Comparison of ENCODE assay signal across 12 cellular contexts in the genomic region with DNA sequence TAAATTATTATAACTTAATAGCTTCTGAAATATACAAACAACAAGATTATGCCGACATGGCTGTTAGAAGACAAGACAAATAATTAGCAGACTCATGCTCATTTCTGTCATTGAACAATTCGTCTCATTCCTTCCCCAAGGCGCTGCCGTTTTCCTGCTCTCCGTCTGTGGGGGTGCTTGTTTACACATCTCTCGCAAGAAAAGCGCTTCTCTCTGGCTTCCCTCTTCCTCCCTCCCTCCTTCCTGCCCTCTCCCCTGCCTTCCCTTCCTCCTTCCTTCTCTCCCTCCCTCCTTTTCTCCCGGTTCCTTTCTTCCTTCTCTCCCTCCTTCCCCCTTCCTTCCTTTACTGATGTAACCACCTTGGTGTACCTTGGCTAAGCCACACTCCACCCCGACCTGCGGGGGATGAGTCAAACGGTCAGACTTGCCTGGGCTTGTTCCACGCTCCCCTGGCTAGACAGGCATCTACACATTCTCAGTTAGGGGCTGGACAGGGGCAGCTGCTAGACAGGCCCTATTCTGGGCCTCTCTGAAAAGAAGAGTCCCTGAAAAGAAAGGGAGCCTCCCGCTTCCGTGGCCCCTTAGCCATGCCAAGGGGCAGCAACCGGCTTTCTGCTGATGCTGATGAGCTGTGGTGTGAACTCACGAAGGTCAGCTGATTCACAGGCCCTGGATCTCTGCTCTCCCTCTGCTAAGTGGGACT.
DNase-seq lines count a peak whose midpoint lies in the region; ATAC-seq, FAIRE-seq and TF ChIP-seq lines count a peak whose summit lies in the region.
"Had no signal": no experiment of that assay in that cellular context is flagged by ENCODE, and none has a peak within 500 bp of the region (broad histone marks: within the 10 kb centered on the region; RNA-seq: fewer than 3 reads in every experiment).

No MANE protein-coding gene starts in this region.

- H3K9me3 Mint-ChIP-seq in activated naive CD4-positive, alpha-beta T cell treated with anti-CD3 and anti-CD28 coated beads, Interleukin-2, amount 50 U/mL, for 72 hours: no peaks in the 10 kb centered on the region

- H3K4me1 ChIP-seq in urinary bladder (ENCODE audit: insufficient read depth) (peaks cover 2% of the 10 kb centered on the region), kidney (ENCODE audit: control insufficient read depth in 1 of 2, insufficient read depth in 1 of 2, low read depth in 1 of 2, low read length in 2 of 2) (no peaks in the 10 kb centered on the region)

- H3K27me3 ChIP-seq in WERI-Rb-1 (ENCODE audit: insufficient read depth, low read depth, severe bottlenecking): no peaks in the 10 kb centered on the region
- H3K27me3 ChIP-seq: vagina had no signal

- WGBS in urinary bladder: 27% methylated on average over 16 of the region's 16 CpGs

- peak overlapping the region; percentile 67 for H3K27ac ChIP-seq in WERI-Rb-1
- H3K27ac ChIP-seq in urinary bladder (ENCODE audit: low read depth): peak overlapping the region; percentile 11
- H3K27ac ChIP-seq in kidney (ENCODE audit: low read depth in 2 of 2, low read length in 2 of 2): no peak overlapping the region
- H3K27ac ChIP-seq: vagina had no signal

- no peak for FAIRE-seq in kidney (lab: Jason Lieb, UNC)

- H3K9ac ChIP-seq in kidney (ENCODE audit: low read length in 2 of 2): no peak overlapping the region

- H3K9me3 ChIP-seq in WERI-Rb-1 (ENCODE audit: severe bottlenecking) (peaks cover 3% of the 10 kb centered on the region), kidney (ENCODE audit: control insufficient read depth in 1 of 2, low read length in 2 of 2) (no peaks in the 10 kb centered on the region)
- H3K9me3 ChIP-seq: vagina had no signal

- peak in 1 of 2 donors; percentile 83 for ATAC-seq in activated naive CD4-positive, alpha-beta T cell treated with anti-CD3 and anti-CD28 coated beads, Interleukin-2, amount 50 U/mL, for 72 hours

- H3K36me3 ChIP-seq in WERI-Rb-1: no peaks in the 10 kb centered on the region
- no peaks in the 10 kb centered on the region for H3K36me3 ChIP-seq in urinary bladder (ENCODE audit: insufficient read depth)
- H3K36me3 ChIP-seq in kidney (ENCODE audit: control insufficient read depth in 1 of 2, insufficient read depth in 2 of 2, low read length in 2 of 2): no peaks in the 10 kb centered on the region
- H3K36me3 ChIP-seq: vagina had no signal

- intact Hi-C loops in kidney (cut with DNase I): no loop called here

- H3K4me3 ChIP-seq in WERI-Rb-1 (ENCODE audit: low read depth, low read length) (no peak overlapping the region), urinary bladder (ENCODE audit: low read depth, low read length) (no peak overlapping the region), kidney (ENCODE audit: low read length in 2 of 2) (no peak overlapping the region)
- H3K4me3 ChIP-seq: vagina had no signal

- TF ChIP-seq CTCF in WERI-Rb-1 (IDR thresholded peaks at IDR 0.05; ENCODE audit: low read depth, low read length) (no peak), kidney (IDR thresholded peaks at IDR 0.05; ENCODE audit: borderline replicate concordance, extremely low read depth, insufficient read depth) (no peak)

- DNase-seq in activated naive CD4-positive, alpha-beta T cell treated with anti-CD3 and anti-CD28 coated beads, Interleukin-2, amount 50 U/mL, for 72 hours (ENCODE audit: low spot score in 2 of 2): no peak
- no peak for DNase-seq in activated naive CD4-positive, alpha-beta T cell treated with Interleukin-2 at 50 U/mL for 16 hours
- DNase-seq in WERI-Rb-1 (peak; percentile 68), left kidney (ENCODE audit: low read depth, low spot score) (peak; percentile 77), medulla oblongata (ENCODE audit: extremely low spot score) (no peak), pons (ENCODE audit: low spot score) (no peak), kidney (no peak)
- DNase-seq: activated naive CD4-positive, alpha-beta T cell treated with anti-CD3 and anti-CD28 coated beads, Interleukin-2, amount 50 U/mL, for 16 hours; NCI-H774; stimulated activated CD4-positive, alpha-beta T cell treated with anti-CD3 and anti-CD28 coated beads, Interleukin-4, amount 100 ng/mL, for 24 hours had no signal

- peak overlapping the region; percentile 72 to 84 for H3K27ac Mint-ChIP-seq in activated naive CD4-positive, alpha-beta T cell treated with anti-CD3 and anti-CD28 coated beads, Interleukin-2, amount 50 U/mL, for 72 hours

- no peaks in the 10 kb centered on the region for H3K36me3 Mint-ChIP-seq in activated naive CD4-positive, alpha-beta T cell treated with anti-CD3 and anti-CD28 coated beads, Interleukin-2, amount 50 U/mL, for 72 hours

Comparison
In these comparisons a context has a peak if more than half of its experiments do, and no peak if none do; other contexts are left out.
1. DNase-seq: peak in WERI-Rb-1 (single experiment) and left kidney (single experiment); none in activated naive CD4-positive, alpha-beta T cell treated with anti-CD3 and anti-CD28 coated beads, Interleukin-2, amount 50 U/mL, for 72 hours (0 of 2), activated naive CD4-positive, alpha-beta T cell treated with Interleukin-2 at 50 U/mL for 16 hours (single experiment), medulla oblongata (single experiment), pons (single experiment) and kidney (single experiment).
2. H3K27ac ChIP-seq: peak in WERI-Rb-1 (single experiment) and urinary bladder (single experiment); none in kidney (0 of 2).